ENCODE assay signal across 8 cellular contexts in genomic region chr11:87120937-87121336, GRCh38.
"Had no signal": no experiment of that assay in that cellular context is flagged by ENCODE, and none has a peak within 500 bp of the region (broad histone marks: within the 10 kb centered on the region; RNA-seq: fewer than 3 reads in every experiment).

No MANE protein-coding gene starts in this region.

- H3K4me3 ChIP-seq: GM23248, HAP-1 had no signal

- ATAC-seq: HCT116 had no signal

- H3K27me3 Mint-ChIP-seq: IgD-negative memory B cell had no signal

- H3K9me3 Mint-ChIP-seq: HFFc6 had no signal

- H3K4me3 Mint-ChIP-seq: HFFc6, IgD-negative memory B cell had no signal

- H3K27ac Mint-ChIP-seq: HFFc6, IgD-negative memory B cell had no signal

- DNase-seq: GM23248, GOT3, H7, HFFc6, KBM-7 had no signal
